Comparison of ENCODE assay signal across 1 cellular context in the genomic region with DNA sequence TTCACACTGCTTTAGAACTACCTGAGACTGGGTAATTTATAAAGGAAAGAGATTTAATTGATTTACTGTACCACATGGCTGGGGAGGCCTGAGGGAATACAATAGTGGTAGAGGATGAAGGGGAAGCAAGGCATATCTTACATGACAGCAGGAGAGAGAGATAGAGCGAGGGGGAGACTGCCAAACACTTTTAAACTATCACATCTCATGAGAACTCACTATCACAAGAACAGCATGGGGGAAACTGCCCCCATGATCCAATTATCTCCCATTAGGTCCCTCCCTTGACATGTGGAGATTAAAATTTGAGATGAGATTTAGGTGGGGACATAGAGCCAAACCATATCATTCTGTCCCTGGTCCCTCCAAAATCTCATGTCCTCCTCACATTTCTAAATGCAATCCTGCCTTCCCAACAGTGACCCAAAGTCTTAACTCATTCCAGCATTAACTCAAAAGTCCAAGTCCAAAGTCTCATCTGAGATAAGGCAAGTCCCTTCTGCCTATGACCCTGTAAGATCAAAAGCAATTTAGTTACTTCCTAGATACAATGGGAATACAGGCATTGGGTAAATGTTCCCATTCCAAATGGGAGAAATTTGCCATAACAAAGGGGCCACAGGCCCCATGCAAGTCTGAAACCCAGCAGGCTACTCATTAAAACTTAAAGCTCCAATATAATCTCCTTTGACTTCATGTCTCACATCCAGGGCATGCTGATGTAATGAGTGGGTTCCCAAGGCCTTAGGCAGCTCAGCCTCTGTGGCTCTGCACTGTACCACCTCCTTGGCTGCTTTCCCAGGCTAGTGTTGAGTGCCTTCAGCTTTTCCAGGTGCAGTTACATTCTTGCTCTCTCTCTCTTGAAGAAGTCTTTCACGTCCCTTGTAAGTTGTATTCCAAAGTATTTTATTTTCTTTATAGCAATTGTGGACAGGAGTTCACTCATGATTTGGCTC.
TF ChIP-seq lines count a peak whose summit lies in the region.

No MANE protein-coding gene starts in this region.

TF ChIP-seq in GM23338, 12 proteins besides CTCF, POLR2A, EP300 and RAD21 (continued from another document):
- TF ChIP-seq, protein P1, sequence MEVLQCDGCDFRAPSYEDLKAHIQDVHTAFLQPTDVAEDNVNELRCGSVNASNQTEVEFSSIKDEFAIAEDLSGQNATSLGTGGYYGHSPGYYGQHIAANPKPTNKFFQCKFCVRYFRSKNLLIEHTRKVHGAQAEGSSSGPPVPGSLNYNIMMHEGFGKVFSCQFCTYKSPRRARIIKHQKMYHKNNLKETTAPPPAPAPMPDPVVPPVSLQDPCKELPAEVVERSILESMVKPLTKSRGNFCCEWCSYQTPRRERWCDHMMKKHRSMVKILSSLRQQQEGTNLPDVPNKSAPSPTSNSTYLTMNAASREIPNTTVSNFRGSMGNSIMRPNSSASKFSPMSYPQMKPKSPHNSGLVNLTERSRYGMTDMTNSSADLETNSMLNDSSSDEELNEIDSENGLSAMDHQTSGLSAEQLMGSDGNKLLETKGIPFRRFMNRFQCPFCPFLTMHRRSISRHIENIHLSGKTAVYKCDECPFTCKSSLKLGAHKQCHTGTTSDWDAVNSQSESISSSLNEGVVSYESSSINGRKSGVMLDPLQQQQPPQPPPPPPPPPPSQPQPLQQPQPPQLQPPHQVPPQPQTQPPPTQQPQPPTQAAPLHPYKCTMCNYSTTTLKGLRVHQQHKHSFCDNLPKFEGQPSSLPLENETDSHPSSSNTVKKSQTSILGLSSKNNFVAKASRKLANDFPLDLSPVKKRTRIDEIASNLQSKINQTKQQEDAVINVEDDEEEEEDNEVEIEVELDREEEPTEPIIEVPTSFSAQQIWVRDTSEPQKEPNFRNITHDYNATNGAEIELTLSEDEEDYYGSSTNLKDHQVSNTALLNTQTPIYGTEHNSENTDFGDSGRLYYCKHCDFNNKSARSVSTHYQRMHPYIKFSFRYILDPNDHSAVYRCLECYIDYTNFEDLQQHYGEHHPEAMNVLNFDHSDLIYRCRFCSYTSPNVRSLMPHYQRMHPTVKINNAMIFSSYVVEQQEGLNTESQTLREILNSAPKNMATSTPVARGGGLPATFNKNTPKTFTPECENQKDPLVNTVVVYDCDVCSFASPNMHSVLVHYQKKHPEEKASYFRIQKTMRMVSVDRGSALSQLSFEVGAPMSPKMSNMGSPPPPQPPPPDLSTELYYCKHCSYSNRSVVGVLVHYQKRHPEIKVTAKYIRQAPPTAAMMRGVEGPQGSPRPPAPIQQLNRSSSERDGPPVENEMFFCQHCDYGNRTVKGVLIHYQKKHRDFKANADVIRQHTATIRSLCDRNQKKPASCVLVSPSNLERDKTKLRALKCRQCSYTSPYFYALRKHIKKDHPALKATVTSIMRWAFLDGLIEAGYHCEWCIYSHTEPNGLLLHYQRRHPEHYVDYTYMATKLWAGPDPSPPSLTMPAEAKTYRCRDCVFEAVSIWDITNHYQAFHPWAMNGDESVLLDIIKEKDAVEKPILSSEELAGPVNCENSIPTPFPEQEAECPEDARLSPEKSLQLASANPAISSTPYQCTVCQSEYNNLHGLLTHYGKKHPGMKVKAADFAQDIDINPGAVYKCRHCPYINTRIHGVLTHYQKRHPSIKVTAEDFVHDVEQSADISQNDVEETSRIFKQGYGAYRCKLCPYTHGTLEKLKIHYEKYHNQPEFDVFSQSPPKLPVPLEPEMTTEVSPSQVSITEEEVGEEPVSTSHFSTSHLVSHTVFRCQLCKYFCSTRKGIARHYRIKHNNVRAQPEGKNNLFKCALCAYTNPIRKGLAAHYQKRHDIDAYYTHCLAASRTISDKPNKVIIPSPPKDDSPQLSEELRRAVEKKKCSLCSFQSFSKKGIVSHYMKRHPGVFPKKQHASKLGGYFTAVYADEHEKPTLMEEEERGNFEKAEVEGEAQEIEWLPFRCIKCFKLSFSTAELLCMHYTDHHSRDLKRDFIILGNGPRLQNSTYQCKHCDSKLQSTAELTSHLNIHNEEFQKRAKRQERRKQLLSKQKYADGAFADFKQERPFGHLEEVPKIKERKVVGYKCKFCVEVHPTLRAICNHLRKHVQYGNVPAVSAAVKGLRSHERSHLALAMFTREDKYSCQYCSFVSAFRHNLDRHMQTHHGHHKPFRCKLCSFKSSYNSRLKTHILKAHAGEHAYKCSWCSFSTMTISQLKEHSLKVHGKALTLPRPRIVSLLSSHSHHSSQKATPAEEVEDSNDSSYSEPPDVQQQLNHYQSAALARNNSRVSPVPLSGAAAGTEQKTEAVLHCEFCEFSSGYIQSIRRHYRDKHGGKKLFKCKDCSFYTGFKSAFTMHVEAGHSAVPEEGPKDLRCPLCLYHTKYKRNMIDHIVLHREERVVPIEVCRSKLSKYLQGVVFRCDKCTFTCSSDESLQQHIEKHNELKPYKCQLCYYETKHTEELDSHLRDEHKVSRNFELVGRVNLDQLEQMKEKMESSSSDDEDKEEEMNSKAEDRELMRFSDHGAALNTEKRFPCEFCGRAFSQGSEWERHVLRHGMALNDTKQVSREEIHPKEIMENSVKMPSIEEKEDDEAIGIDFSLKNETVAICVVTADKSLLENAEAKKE (CRISPR knock-in tag; IDR thresholded peaks at IDR 0.05): 0 out of 2 replicates have a peak, but pooled peaks have one; percentile 47
